In genomic region chr5:77358566-77359205, GRCh38 we compare ENCODE assay signal across 15 cellular contexts.
DNase-seq lines count a peak whose midpoint lies in the region; ATAC-seq and TF ChIP-seq lines count a peak whose summit lies in the region.
"Had no signal": no experiment of that assay in that cellular context is flagged by ENCODE, and none has a peak within 500 bp of the region (broad histone marks: within the 10 kb centered on the region; RNA-seq: fewer than 3 reads in every experiment).

No MANE protein-coding gene starts in this region.

- H3K4me3 Mint-ChIP-seq in naive thymus-derived CD8-positive, alpha-beta T cell, result no peak overlapping the region
- H3K4me3 Mint-ChIP-seq: naive B cell had no signal

- no peaks in the 10 kb centered on the region for H3K36me3 ChIP-seq in SK-N-MC (ENCODE audit: insufficient read depth, low read length)
- H3K36me3 ChIP-seq in skeletal muscle satellite cell (ENCODE audit: insufficient read depth, low read length), result no peaks in the 10 kb centered on the region
- peaks cover 0 to 13% of the 10 kb centered on the region in 2 donors for H3K36me3 ChIP-seq in thyroid gland

- no peak for TF ChIP-seq CTCF in thyroid gland (IDR thresholded peaks at IDR 0.05)

- H3K9me3 Mint-ChIP-seq in naive thymus-derived CD8-positive, alpha-beta T cell, result no peaks in the 10 kb centered on the region
- H3K9me3 Mint-ChIP-seq: CD8-positive, alpha-beta memory T cell; naive B cell had no signal

- peak; percentile 89 for DNase-seq in EH (ENCODE audit: low read depth)
- DNase-seq in SK-N-MC (ENCODE audit: low read depth, low spot score), result no peak
- DNase-seq in fibroblast of peridontal ligament (ENCODE audit: extremely low read depth), result peak; percentile 83
- DNase-seq in thyroid gland, result no peak
- no peak for DNase-seq in naive thymus-derived CD8-positive, alpha-beta T cell
- DNase-seq in midbrain (lab: John Stamatoyannopoulos, UW), result no peak
- DNase-seq: CD8-positive, alpha-beta memory T cell; foreskin melanocyte; naive B cell; NCI-H1694; right cardiac atrium; SIG-M5; stimulated activated naive CD4-positive, alpha-beta T cell had no signal

- no peak overlapping the region for H3K9ac ChIP-seq in SK-N-MC (ENCODE audit: insufficient read length)
- no peak overlapping the region for H3K9ac ChIP-seq in skeletal muscle satellite cell (ENCODE audit: low read depth, low read length)

- H3K4me1 ChIP-seq in skeletal muscle satellite cell (ENCODE audit: control insufficient read depth, insufficient read depth, low read length), result peaks cover 14% of the 10 kb centered on the region
- H3K4me1 ChIP-seq in thyroid gland, result no peaks in the 10 kb centered on the region

- no peak for TF ChIP-seq POLR2A in thyroid gland (IDR thresholded peaks at IDR 0.05)

- peak overlapping the region; percentile 29; the same call in 1 of the 2 replicates for H3K4me3 ChIP-seq in SK-N-MC
- no peak overlapping the region for H3K4me3 ChIP-seq in skeletal muscle satellite cell (ENCODE audit: low read length)
- H3K4me3 ChIP-seq in thyroid gland (replicated peaks in 1 of 3), result no peak overlapping the region

- POLR2A ChIA-PET in naive thymus-derived CD8-positive, alpha-beta T cell (lab: Charles Lee), result no interaction called here

- intact Hi-C loops in thyroid gland (cut with DNase I), result no loop called here

- H3K36me3 Mint-ChIP-seq in naive thymus-derived CD8-positive, alpha-beta T cell, result no peaks in the 10 kb centered on the region
- H3K36me3 Mint-ChIP-seq: CD8-positive, alpha-beta memory T cell; naive B cell had no signal

- peak overlapping the region; percentile 8 for H3K4me2 ChIP-seq in skeletal muscle satellite cell (ENCODE audit: low read length)

- H3K4me1 Mint-ChIP-seq in naive thymus-derived CD8-positive, alpha-beta T cell, result no peaks in the 10 kb centered on the region
- H3K4me1 Mint-ChIP-seq: CD8-positive, alpha-beta memory T cell had no signal

- H3K27ac Mint-ChIP-seq in naive thymus-derived CD8-positive, alpha-beta T cell, result no peak overlapping the region
- H3K27ac Mint-ChIP-seq: naive B cell had no signal

- H3K27me3 ChIP-seq in skeletal muscle satellite cell (ENCODE audit: control insufficient read depth, insufficient read depth, low read length) (no peaks in the 10 kb centered on the region), thyroid gland (no peaks in the 10 kb centered on the region)

- H3K27ac ChIP-seq in SK-N-MC, result peak overlapping the region; percentile 60; the same call in 1 of the 2 replicates
- H3K27ac ChIP-seq in thyroid gland, result peak overlapping the region in 1 of 3 donors; percentile 24

- H3K9me3 ChIP-seq in SK-N-MC (ENCODE audit: low read depth, low read length) (no peaks in the 10 kb centered on the region), skeletal muscle satellite cell (replicated peaks; ENCODE audit: low read length) (no peaks in the 10 kb centered on the region), thyroid gland (no peaks in the 10 kb centered on the region)

- 68 to 70% methylated on average over 7 of the region's 7 CpGs for WGBS in thyroid gland, 2 donors

- peaks cover 0 to 7% (median 0%) of the 10 kb centered on the region in 5 donors for H3K27me3 Mint-ChIP-seq in naive thymus-derived CD8-positive, alpha-beta T cell
- H3K27me3 Mint-ChIP-seq: naive B cell had no signal

- ATAC-seq in naive thymus-derived CD8-positive, alpha-beta T cell, result no peak
- ATAC-seq in GM21717 (IDR thresholded peaks at IDR 0.05; ENCODE audit: unreplicated experiment), result no peak
- ATAC-seq: right cardiac atrium had no signal

Comparison
In these comparisons a context has a peak if more than half of its experiments do, and no peak if none do; other contexts are left out.
1. DNase-seq: peak in EH (single experiment) and fibroblast of peridontal ligament (single experiment); none in SK-N-MC (single experiment), thyroid gland (0 of 2), naive thymus-derived CD8-positive, alpha-beta T cell (0 of 10) and midbrain (single experiment).